ENCODE assay signal across 1 cellular context in genomic region chr6:142374090-142374783, GRCh38.
TF ChIP-seq lines count a peak whose summit lies in the region.

No MANE protein-coding gene starts in this region.

TF ChIP-seq in IMR-90, 13 proteins besides CTCF, POLR2A, EP300 and RAD21:
- TF ChIP-seq ELK1 (IDR thresholded peaks at IDR 0.05; ENCODE audit: borderline replicate concordance, low read depth, low read length), result no peak
- TF ChIP-seq CEBPB (IDR thresholded peaks at IDR 0.05; ENCODE audit: low read depth, low read length), result no peak
- TF ChIP-seq MXI1 (IDR thresholded peaks at IDR 0.05; ENCODE audit: borderline replicate concordance, low read depth, low read length), result no peak
- TF ChIP-seq BHLHE40 (IDR thresholded peaks at IDR 0.05; ENCODE audit: low read depth, low read length), result no peak
- TF ChIP-seq USF2 (IDR thresholded peaks at IDR 0.05; ENCODE audit: low read depth, low read length), result no peak
- no peak for TF ChIP-seq RFX5 (IDR thresholded peaks at IDR 0.05; ENCODE audit: low read depth, low read length)
- no peak for TF ChIP-seq MAZ (IDR thresholded peaks at IDR 0.05; ENCODE audit: borderline replicate concordance, low read depth, low read length)
- TF ChIP-seq CHD1 (IDR thresholded peaks at IDR 0.05; ENCODE audit: low read depth, low read length), result no peak
- no peak for TF ChIP-seq FOS (IDR thresholded peaks at IDR 0.05; ENCODE audit: low read depth, low read length)
- TF ChIP-seq RCOR1 (IDR thresholded peaks at IDR 0.05; ENCODE audit: insufficient replicate concordance, low read length), result no peak
- no peak for TF ChIP-seq MAFK (IDR thresholded peaks at IDR 0.05; ENCODE audit: low read depth, low read length)
- TF ChIP-seq NFE2L2 (IDR thresholded peaks at IDR 0.05; ENCODE audit: low read depth, low read length), result no peak
- TF ChIP-seq SMC3 (IDR thresholded peaks at IDR 0.05; ENCODE audit: low read depth, low read length), result no peak
